29 cellular contexts compared by ENCODE assay signal in the genomic region with DNA sequence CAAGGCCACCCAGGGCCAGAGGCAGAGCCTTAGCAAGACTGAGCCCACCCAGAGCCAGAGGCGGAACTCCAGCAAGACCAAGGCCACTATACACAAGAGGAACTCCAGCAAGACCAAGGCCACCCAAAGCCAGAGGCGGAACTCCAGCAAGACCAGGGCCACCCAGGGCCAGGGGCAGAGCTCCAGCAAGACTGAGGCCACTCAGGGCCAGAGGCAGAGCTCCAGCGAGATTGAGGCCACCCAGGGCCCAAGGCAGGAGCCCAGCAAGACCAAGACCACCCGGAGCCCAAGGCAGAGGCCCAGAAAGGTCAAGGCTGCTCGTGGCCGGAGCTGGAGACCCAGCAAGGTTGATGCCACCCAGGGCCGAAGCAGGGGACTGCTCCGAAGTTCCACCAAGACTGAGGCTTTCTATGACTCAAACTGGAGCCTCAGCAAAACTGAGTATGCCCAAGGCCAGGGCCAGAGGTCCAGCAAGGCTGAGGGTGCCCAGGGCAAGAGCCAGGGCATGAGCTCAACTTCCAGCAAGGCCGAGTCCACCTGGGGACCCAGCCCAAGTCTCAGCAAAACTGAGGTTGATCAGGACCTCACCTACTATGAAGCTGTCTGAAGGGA. TPM values are rescaled to one million over a fixed set of nuclear protein-coding genes. Genes with fewer than 3 reads are reported as not detected.
"Had no signal": no experiment of that assay in that cellular context is flagged by ENCODE, and none has a peak within 500 bp of the region (broad histone marks: within the 10 kb centered on the region; RNA-seq: fewer than 3 reads in every experiment).

No MANE protein-coding gene starts in this region.

- H3K4me3 ChIP-seq: adrenal gland had no signal

- H3K9me3 ChIP-seq: adrenal gland had no signal

- DNase-seq: activated CD4-positive, alpha-beta T cell treated with anti-CD3 and anti-CD28 coated beads, Interleukin-2, amount 10 ng/mL, durations not matched to agents 24 days and 14 days; activated CD4-positive, alpha-beta T cell treated with anti-CD3 and anti-CD28 coated beads, Interleukin-2, amount 50 U/mL, for 48 hours; activated CD4-positive, CD25-positive, alpha-beta regulatory T cell treated with anti-CD3 and anti-CD28 coated beads, Interleukin-2, amount 50 U/mL, for 72 hours; activated CD8-positive, alpha-beta memory T cell treated with anti-CD3 and anti-CD28 coated beads, Interleukin-2, amount 10 ng/mL, durations not matched to agents 7 days and 5 days; activated gamma-delta T cell treated with Interleukin-2 at 50 U/mL for 16 hours; activated naive CD4-positive, alpha-beta T cell treated with anti-CD3 and anti-CD28 coated beads, Interleukin-2, amount 50 U/mL, for 16 hours; activated naive CD8-positive, alpha-beta T cell treated with anti-CD3 and anti-CD28 coated beads, Interleukin-2, amount 10 ng/mL, durations not matched to agents 7 days and 5 days; activated T-cell treated with anti-CD3 and anti-CD28 coated beads, Interleukin-2, amount 50 U/mL, for 4 hours; anterior cingulate cortex; cerebellar nuclear complex; NCI-H1092; NCI-H1417; NCI-H1694; NCI-H2029 treated with DMSO at 0.1 percent for 48 hours; NCI-H510A treated with DMSO at 0.1 percent for 48 hours; NCI-H69; NK-92 treated with Interleukin-12 subunit alpha and Interleukin-12 subunit beta, amount 100 ng/mL, for 24 hours; OCI-M1; RPMI8226; SHP77; T-helper 9 cell had no signal

- H3K4me2 ChIP-seq: KMS-11 had no signal

- H3K9ac ChIP-seq: KMS-11 had no signal

- H3K27ac ChIP-seq: KMS-11 had no signal

- ATAC-seq: activated CD8-positive, alpha-beta memory T cell treated with anti-CD3 and anti-CD28 coated beads, Interleukin-2, amount 10 ng/mL, durations not matched to agents 7 days and 5 days; activated T-cell treated with anti-CD3 and anti-CD28 coated beads, Interleukin-2, amount 50 U/mL, for 4 hours; activated T-helper 17 cell treated with anti-CD3 and anti-CD28 coated beads, Interleukin-2, amount 50 U/mL, for 72 hours; Panc1; WTC11 had no signal

- H3K4me3 Mint-ChIP-seq: activated CD4-positive, alpha-beta T cell treated with anti-CD3 and anti-CD28 coated beads, Interleukin-2, amount 10 ng/mL, durations not matched to agents 24 days and 14 days; activated CD8-positive, alpha-beta memory T cell treated with anti-CD3 and anti-CD28 coated beads, Interleukin-2, amount 10 ng/mL, durations not matched to agents 7 days and 5 days; activated naive CD8-positive, alpha-beta T cell treated with anti-CD3 and anti-CD28 coated beads, Interleukin-2, amount 10 ng/mL, durations not matched to agents 7 days and 5 days; activated T-cell treated with anti-CD3 and anti-CD28 coated beads, Interleukin-2, amount 50 U/mL, for 4 hours; activated T-helper 17 cell treated with anti-CD3 and anti-CD28 coated beads, Interleukin-2, amount 50 U/mL, for 72 hours; T-helper 1 cell treated with Interleukin-12 subunit alpha and Interleukin-12 subunit beta and Interleukin-4 antibody, amounts not matched to agents 30 μg/mL and 1 μg/mL, for 36 hours; WTC11 had no signal

- H3K36me3 Mint-ChIP-seq: activated naive CD8-positive, alpha-beta T cell treated with anti-CD3 and anti-CD28 coated beads, Interleukin-2, amount 10 ng/mL, durations not matched to agents 7 days and 5 days; WTC11 had no signal

- H3K9me3 Mint-ChIP-seq: activated CD4-positive, alpha-beta T cell treated with anti-CD3 and anti-CD28 coated beads, Interleukin-2, amount 10 ng/mL, durations not matched to agents 24 days and 14 days; activated naive CD8-positive, alpha-beta T cell treated with anti-CD3 and anti-CD28 coated beads, Interleukin-2, amount 10 ng/mL, durations not matched to agents 7 days and 5 days; activated T-cell treated with anti-CD3 and anti-CD28 coated beads, Interleukin-2, amount 50 U/mL, for 4 hours; activated T-helper 17 cell treated with anti-CD3 and anti-CD28 coated beads, Interleukin-2, amount 50 U/mL, for 72 hours; T-helper 1 cell treated with Interleukin-12 subunit alpha and Interleukin-12 subunit beta and Interleukin-4 antibody, amounts not matched to agents 30 μg/mL and 1 μg/mL, for 36 hours; WTC11 had no signal

- H3K27me3 ChIP-seq: adrenal gland had no signal

- H3K27me3 Mint-ChIP-seq: activated CD4-positive, alpha-beta T cell treated with anti-CD3 and anti-CD28 coated beads, Interleukin-2, amount 10 ng/mL, durations not matched to agents 24 days and 14 days; activated CD8-positive, alpha-beta memory T cell treated with anti-CD3 and anti-CD28 coated beads, Interleukin-2, amount 10 ng/mL, durations not matched to agents 7 days and 5 days; activated naive CD8-positive, alpha-beta T cell treated with anti-CD3 and anti-CD28 coated beads, Interleukin-2, amount 10 ng/mL, durations not matched to agents 7 days and 5 days; activated T-helper 17 cell treated with anti-CD3 and anti-CD28 coated beads, Interleukin-2, amount 50 U/mL, for 72 hours had no signal

- H3K27ac Mint-ChIP-seq: activated CD4-positive, alpha-beta T cell treated with anti-CD3 and anti-CD28 coated beads, Interleukin-2, amount 10 ng/mL, durations not matched to agents 24 days and 14 days; activated CD8-positive, alpha-beta memory T cell treated with anti-CD3 and anti-CD28 coated beads, Interleukin-2, amount 10 ng/mL, durations not matched to agents 7 days and 5 days; activated naive CD8-positive, alpha-beta T cell treated with anti-CD3 and anti-CD28 coated beads, Interleukin-2, amount 10 ng/mL, durations not matched to agents 7 days and 5 days; activated T-helper 17 cell treated with anti-CD3 and anti-CD28 coated beads, Interleukin-2, amount 50 U/mL, for 72 hours; T-helper 1 cell treated with Interleukin-12 subunit alpha and Interleukin-12 subunit beta and Interleukin-4 antibody, amounts not matched to agents 30 μg/mL and 1 μg/mL, for 36 hours had no signal

RNA-seq across cellular contexts. Expression of a gene that starts 15.0 kb away (rescaled TPM):
- total RNA-seq: activated CD4-positive, alpha-beta T cell treated with anti-CD3 and anti-CD28 coated beads, Interleukin-2, amount 10 ng/mL, durations not matched to agents 24 days and 14 days; WTC11 had no signal

RNA-seq across cellular contexts. Expression of a gene that starts 24.1 kb away (rescaled TPM):
- total RNA-seq: activated CD4-positive, alpha-beta T cell treated with anti-CD3 and anti-CD28 coated beads, Interleukin-2, amount 10 ng/mL, durations not matched to agents 24 days and 14 days; activated CD8-positive, alpha-beta memory T cell treated with anti-CD3 and anti-CD28 coated beads, Interleukin-2, amount 10 ng/mL, durations not matched to agents 7 days and 5 days; activated T-cell treated with anti-CD3 and anti-CD28 coated beads, Interleukin-2, amount 50 U/mL, for 4 hours; cardiac septum; MCF 10A had no signal

RNA-seq across cellular contexts. Expression of a gene that starts 47.6 kb away (rescaled TPM):
- total RNA-seq: MCF 10A had no signal
